ENCODE assay signal across 25 cellular contexts in the genomic region with DNA sequence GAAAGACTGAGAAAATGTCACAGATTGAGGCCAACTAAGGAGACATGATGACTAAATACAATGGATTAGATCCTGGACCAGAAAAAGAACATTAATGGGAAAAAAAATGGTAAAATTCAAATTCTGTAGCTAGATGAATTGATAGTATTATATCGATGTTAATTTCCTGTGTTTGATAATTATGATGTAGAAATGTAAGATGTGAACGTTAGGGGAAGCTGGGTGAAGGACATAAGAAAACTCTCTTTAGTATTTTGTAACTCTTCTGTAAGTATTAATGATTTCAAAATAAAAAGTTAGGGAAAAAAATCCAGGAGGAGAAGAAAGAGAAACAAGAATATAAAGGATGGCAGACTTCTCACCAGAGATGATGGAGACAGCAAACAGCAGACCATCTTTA. TPM values are rescaled to one million over a fixed set of nuclear protein-coding genes. Genes with fewer than 3 reads are reported as not detected.
"Had no signal": no experiment of that assay in that cellular context is flagged by ENCODE, and none has a peak within 500 bp of the region (broad histone marks: within the 10 kb centered on the region; RNA-seq: fewer than 3 reads in every experiment).

No MANE protein-coding gene starts in this region.

- H3K27ac ChIP-seq: colonic mucosa, epithelial cell of prostate, esophagus squamous epithelium, gastrocnemius medialis, heart right ventricle, left lung, lower lobe of right lung had no signal

- H3K4me3 ChIP-seq: colonic mucosa, esophagus squamous epithelium, gastrocnemius medialis, heart right ventricle, left lung, lower lobe of right lung had no signal

- H3K4me1 ChIP-seq: colonic mucosa had no signal

- H3K9me3 Mint-ChIP-seq: dendritic cell treated with granulocyte-macrophage colony-stimulating factor and Interleukin-4, amounts not matched to agents 40 ng/mL and 50 ng/mL, for 4 days; effector memory CD8-positive, alpha-beta T cell; endodermal cell had no signal

- H3K36me3 ChIP-seq: colonic mucosa, esophagus squamous epithelium, gastrocnemius medialis, heart right ventricle, left lung, lower lobe of right lung had no signal

- H3K9me3 ChIP-seq: colonic mucosa, esophagus squamous epithelium, gastrocnemius medialis, heart right ventricle, left lung, lower lobe of right lung had no signal

- DNase-seq: colonic mucosa; cortex of kidney; effector CD8-positive, alpha-beta T cell; effector memory CD8-positive, alpha-beta T cell; esophagus squamous epithelium; foreskin fibroblast; foreskin melanocyte; gastrocnemius medialis; glutamatergic neuron; head of caudate nucleus; heart right ventricle; hippocampal formation; left cardiac atrium; left lung; left ventricle myocardium superior; lower lobe of right lung; mesenchymal stem cell; midbrain had no signal

- H3K27ac Mint-ChIP-seq: dendritic cell treated with granulocyte-macrophage colony-stimulating factor and Interleukin-4, amounts not matched to agents 40 ng/mL and 50 ng/mL, for 4 days; effector memory CD8-positive, alpha-beta T cell; endodermal cell had no signal

- H3K4me3 Mint-ChIP-seq: dendritic cell treated with granulocyte-macrophage colony-stimulating factor and Interleukin-4, amounts not matched to agents 40 ng/mL and 50 ng/mL, for 4 days; effector memory CD8-positive, alpha-beta T cell; endodermal cell had no signal

- ATAC-seq: effector memory CD8-positive, alpha-beta T cell; esophagus mucosa; gastrocnemius medialis; heart right ventricle; left cardiac atrium; left lung; left ventricle myocardium superior; lower lobe of right lung had no signal

RNA-seq across cellular contexts. Expression of gene ITGB3, which starts 2.8 kb away (rescaled TPM):
- polyA plus RNA-seq: keratinocyte had no signal

RNA-seq across cellular contexts. Expression of gene MYL4, which starts 41.7 kb away (rescaled TPM):
- total RNA-seq: esophagus mucosa, esophagus squamous epithelium, kidney epithelial cell, mononuclear cell had no signal
- polyA plus RNA-seq: keratinocyte had no signal
